Comparison of ENCODE assay signal across 8 cellular contexts in the genomic region with DNA sequence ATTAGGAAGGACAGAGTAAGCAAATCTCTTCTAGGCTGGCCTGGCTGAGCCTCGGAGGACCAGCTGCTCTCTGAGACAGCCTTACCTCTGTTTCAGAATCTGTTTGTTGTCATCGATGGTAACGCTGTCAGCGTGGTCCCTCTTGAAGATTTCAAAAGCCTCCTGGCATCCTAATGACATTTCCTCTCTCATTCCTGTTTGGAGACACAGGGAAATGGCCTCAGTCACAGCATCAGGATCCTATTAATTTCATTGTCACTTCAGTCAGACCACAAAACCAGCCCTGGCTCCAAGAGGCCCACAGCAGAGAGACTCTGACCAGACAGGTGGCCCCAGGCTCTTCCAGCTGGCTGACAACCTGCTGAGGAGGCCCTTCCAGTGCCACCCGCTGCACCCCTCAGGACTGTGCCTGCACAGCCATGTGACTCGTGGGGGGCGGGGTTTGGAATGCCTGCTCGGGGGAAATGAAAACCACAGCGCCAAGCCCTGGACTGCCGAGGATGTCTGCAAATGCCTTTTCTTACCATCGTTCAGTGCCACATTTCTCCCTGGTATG.
DNase-seq lines count a peak whose midpoint lies in the region; ATAC-seq and TF ChIP-seq lines count a peak whose summit lies in the region.

No MANE protein-coding gene starts in this region.

- H3K27me3 ChIP-seq in heart left ventricle, result no peaks in the 10 kb centered on the region
- no peaks in the 10 kb centered on the region for H3K27me3 ChIP-seq in skeletal muscle satellite cell (ENCODE audit: control insufficient read depth, insufficient read depth, low read length)

- 24 to 33% (median 30%) methylated on average over 11 of the region's 11 CpGs for WGBS in heart left ventricle, 4 donors

- DNase-seq in RPMI8226 (peak; percentile 76), heart left ventricle (peak; percentile 42 to 78 (median 67))

- TF ChIP-seq POLR2A in heart left ventricle (IDR thresholded peaks at IDR 0.05), result no peak

- ATAC-seq in heart left ventricle (peak; percentile 78 to 92 (median 88)), GM21723 (IDR thresholded peaks at IDR 0.05; ENCODE audit: unreplicated experiment) (no peak), GM18873 (IDR thresholded peaks at IDR 0.05; ENCODE audit: low FRiP score, unreplicated experiment) (no peak), HG02970 (IDR thresholded peaks at IDR 0.05; ENCODE audit: low FRiP score, unreplicated experiment) (no peak), HG03378 (IDR thresholded peaks at IDR 0.05; ENCODE audit: unreplicated experiment) (no peak)

- H3K4me3 ChIP-seq in HEK293 (ENCODE audit: low read depth, low read length) (no peak overlapping the region), heart left ventricle (peak overlapping the region in 2 of 12 donors; percentile 18 to 31), skeletal muscle satellite cell (ENCODE audit: low read length) (no peak overlapping the region)

- TF ChIP-seq CTCF in HEK293 (tag by site-specific recombination; IDR thresholded peaks at IDR 0.05) (no peak), heart left ventricle (IDR thresholded peaks at IDR 0.05) (no peak)

- no peaks in the 10 kb centered on the region for H3K36me3 ChIP-seq in HEK293 (ENCODE audit: control insufficient read depth in 2 of 2, insufficient read depth in 1 of 2, low read length in 2 of 2)
- H3K36me3 ChIP-seq in heart left ventricle, result no peaks in the 10 kb centered on the region
- no peaks in the 10 kb centered on the region for H3K36me3 ChIP-seq in skeletal muscle satellite cell (ENCODE audit: insufficient read depth, low read length)

- POLR2A ChIA-PET in HEK293 (lab: Yijun Ruan, JAX), result no interaction called here

- H3K4me1 ChIP-seq in HEK293 (ENCODE audit: control insufficient read depth, insufficient read depth, low read length) (no peaks in the 10 kb centered on the region), heart left ventricle (peaks cover 0 to 23% (median 8%) of the 10 kb centered on the region in 12 donors), skeletal muscle satellite cell (ENCODE audit: control insufficient read depth, insufficient read depth, low read length) (peaks cover 13% of the 10 kb centered on the region)

- H3K27ac ChIP-seq in HEK293 (ENCODE audit: extremely low read depth, low read depth, low read length), result no peak overlapping the region
- peak overlapping the region in 5 of 12 donors; percentile 4 to 63 (median 42) for H3K27ac ChIP-seq in heart left ventricle

- H3K4me2 ChIP-seq in skeletal muscle satellite cell (ENCODE audit: low read length), result peak overlapping the region; percentile 28

- CTCF ChIA-PET in HEK293 (lab: Yijun Ruan, JAX), result interaction anchor here (1.2 kb wide), 1 partner anchor 22 kb away, joined by 3 read pairs; no protein-coding TSS in a partner anchor

- H3K9me3 ChIP-seq in HEK293 (ENCODE audit: control insufficient read depth, insufficient read depth, low read depth, low read length) (no peaks in the 10 kb centered on the region), heart left ventricle (peaks cover 0 to 4% (median 0%) of the 10 kb centered on the region in 12 donors), skeletal muscle satellite cell (replicated peaks; ENCODE audit: low read length) (no peaks in the 10 kb centered on the region)

- no peak overlapping the region for H3K9ac ChIP-seq in skeletal muscle satellite cell (ENCODE audit: low read depth, low read length)

- intact Hi-C loops in heart left ventricle (cut with DNase I), result no loop called here

TF ChIP-seq in HEK293, 187 proteins besides CTCF, POLR2A, EP300 and RAD21:
- TF ChIP-seq ZNF341 (tag by site-specific recombination; IDR thresholded peaks at IDR 0.05; ENCODE audit: low read depth), result peak; percentile 89
- TF ChIP-seq ZXDB (tag by site-specific recombination; IDR thresholded peaks at IDR 0.05), result no peak
- no peak for TF ChIP-seq ZNF549 (tag by site-specific recombination; IDR thresholded peaks at IDR 0.05)
- no peak for TF ChIP-seq ZNF184 (tag by site-specific recombination; IDR thresholded peaks at IDR 0.05)
- TF ChIP-seq ZNF202 (tag by site-specific recombination; IDR thresholded peaks at IDR 0.05; ENCODE audit: borderline replicate concordance), result no peak
- TF ChIP-seq SCRT2 (tag by site-specific recombination; IDR thresholded peaks at IDR 0.05), result peak; percentile 35; the same call in 1 of the 2 replicates
- TF ChIP-seq ZIC2 (tag by site-specific recombination; IDR thresholded peaks at IDR 0.05), result peak; percentile 70
- TF ChIP-seq ZNF169 (tag by site-specific recombination; IDR thresholded peaks at IDR 0.05), result no peak
- no peak for TF ChIP-seq ZNF747 (tag by site-specific recombination; IDR thresholded peaks at IDR 0.05)
- peak; percentile 34; the same call in 1 of the 2 replicates for TF ChIP-seq ZBTB17 (tag by site-specific recombination; IDR thresholded peaks at IDR 0.05)

Comparison
In these comparisons a context has a peak if more than half of its experiments do, and no peak if none do; other contexts are left out.
1. ATAC-seq: peak in heart left ventricle (4 of 4); none in GM21723 (single experiment), GM18873 (single experiment), HG02970 (single experiment) and HG03378 (single experiment).